In the genomic region with DNA sequence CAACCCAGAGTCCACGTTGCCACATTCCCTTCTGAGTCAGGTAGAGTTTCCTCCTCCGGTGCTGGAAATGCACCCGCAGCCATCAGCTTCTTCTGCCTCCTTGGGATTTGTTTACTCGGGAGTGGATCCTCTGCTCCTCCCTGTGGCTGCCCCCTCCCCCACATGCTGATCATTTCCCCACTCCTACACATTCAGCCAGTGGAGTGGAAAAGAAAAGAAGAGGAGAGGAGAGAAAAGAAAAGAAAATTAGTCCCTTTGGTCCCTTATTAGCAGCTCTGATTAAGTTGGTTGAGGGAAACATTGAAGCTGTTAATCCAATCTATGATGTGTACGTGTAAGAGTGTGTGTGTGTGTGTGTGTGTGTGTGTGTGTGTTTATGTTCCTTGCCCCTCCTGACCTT, we compare ENCODE assay signal across 14 cellular contexts. TPM values are rescaled to one million over a fixed set of nuclear protein-coding genes. Genes with fewer than 3 reads are reported as not detected.
"Had no signal": no experiment of that assay in that cellular context is flagged by ENCODE, and none has a peak within 500 bp of the region (broad histone marks: within the 10 kb centered on the region; RNA-seq: fewer than 3 reads in every experiment).

No MANE protein-coding gene starts in this region.

- H3K36me3 ChIP-seq: brain microvascular endothelial cell, cardiac muscle cell had no signal

- H3K4me3 ChIP-seq: cardiac muscle cell had no signal

- H3K27ac Mint-ChIP-seq: activated CD4-positive, alpha-beta T cell treated with anti-CD3 and anti-CD28 coated beads, Interleukin-2, amount 10 ng/mL, durations not matched to agents 24 days and 14 days; activated naive CD4-positive, alpha-beta T cell treated with anti-CD3 and anti-CD28 coated beads, Interleukin-2, amount 50 U/mL, for 72 hours; T-helper 17 cell; WTC11 had no signal

- H3K4me1 Mint-ChIP-seq: activated CD4-positive, alpha-beta T cell treated with anti-CD3 and anti-CD28 coated beads, Interleukin-2, amount 10 ng/mL, durations not matched to agents 24 days and 14 days; WTC11 had no signal

- DNase-seq: brain microvascular endothelial cell, NCI-H187 treated with DMSO at 0.1 percent for 48 hours, NCI-H2227 treated with DMSO at 0.1 percent for 48 hours, SIG-M5 had no signal

- H3K4me3 Mint-ChIP-seq: activated CD4-positive, alpha-beta T cell treated with anti-CD3 and anti-CD28 coated beads, Interleukin-2, amount 10 ng/mL, durations not matched to agents 24 days and 14 days; activated T-cell treated with anti-CD3 and anti-CD28 coated beads, Interleukin-2, amount 50 U/mL, for 4 hours; T-helper 17 cell; WTC11 had no signal

- H3K27me3 ChIP-seq: brain microvascular endothelial cell, cardiac muscle cell had no signal

- H3K36me3 Mint-ChIP-seq: activated naive CD4-positive, alpha-beta T cell treated with anti-CD3 and anti-CD28 coated beads, Interleukin-2, amount 50 U/mL, for 72 hours; WTC11 had no signal

- H3K27ac ChIP-seq: brain microvascular endothelial cell, cardiac muscle cell had no signal

RNA-seq across cellular contexts. Expression of gene CAPN8, which starts 36.6 kb away (rescaled TPM):
- total RNA-seq: activated CD4-positive, alpha-beta T cell treated with anti-CD3 and anti-CD28 coated beads, Interleukin-2, amount 10 ng/mL, durations not matched to agents 24 days and 14 days; activated naive CD4-positive, alpha-beta T cell treated with anti-CD3 and anti-CD28 coated beads, Interleukin-2, amount 50 U/mL, for 72 hours; activated T-cell treated with anti-CD3 and anti-CD28 coated beads, Interleukin-2, amount 50 U/mL, for 4 hours; cardiac muscle cell; LHCN-M2; M059J; OCI-LY7; RPMI7951 had no signal
